9 cellular contexts compared by ENCODE assay signal in genomic region chr12:6605425-6606330, GRCh38. TPM values are rescaled to one million over a fixed set of nuclear protein-coding genes. Genes with fewer than 3 reads are reported as not detected.
DNase-seq lines count a peak whose midpoint lies in the region; ATAC-seq and TF ChIP-seq lines count a peak whose summit lies in the region.
"Had no signal": no experiment of that assay in that cellular context is flagged by ENCODE, and none has a peak within 500 bp of the region (broad histone marks: within the 10 kb centered on the region; RNA-seq: fewer than 3 reads in every experiment).

No MANE protein-coding gene starts in this region.

- H3K9ac ChIP-seq in SU-DHL-6 (ENCODE audit: low read length) = peak overlapping the region; percentile 89

- no peak for TF ChIP-seq POLR2A in stomach (IDR thresholded peaks at IDR 0.05)

- H3K9me3 ChIP-seq in SU-DHL-6 (ENCODE audit: insufficient read depth, low read length) = no peaks in the 10 kb centered on the region
- no peaks in the 10 kb centered on the region for H3K9me3 ChIP-seq in stomach

- peaks cover 33 to 56% (median 48%) of the 10 kb centered on the region in 4 donors for H3K4me1 ChIP-seq in stomach

- H3K4me3 ChIP-seq in SU-DHL-6 (ENCODE audit: insufficient read depth, low read length, poor library complexity, severe bottlenecking) (peak overlapping the region; percentile 63), stomach (peak overlapping the region; percentile 81 to 99 (median 96))

- H3K4me3 Mint-ChIP-seq in central memory CD8-positive, alpha-beta T cell = no peak overlapping the region
- H3K4me3 Mint-ChIP-seq: dendritic cell treated with granulocyte-macrophage colony-stimulating factor and Interleukin-4, amounts not matched to agents 40 ng/mL and 50 ng/mL, for 4 days had no signal

- H3K36me3 ChIP-seq in SU-DHL-6 (ENCODE audit: low read length) = 0 out of 2 replicates have a peak, but pooled peaks cover 6% of the 10 kb centered on the region
- H3K36me3 ChIP-seq in stomach = peaks cover 19 to 25% (median 20%) of the 10 kb centered on the region in 4 donors

- peak; percentile 47 for ATAC-seq in central memory CD8-positive, alpha-beta T cell (replicated peaks; ENCODE audit: extremely low read depth, poor library complexity, severe bottlenecking)
- no peak for ATAC-seq in HG03045 (IDR thresholded peaks at IDR 0.05; ENCODE audit: unreplicated experiment)

- DNase-seq in NCI-H1092 treated with DMSO at 0.1 percent for 48 hours (lab: John Stamatoyannopoulos, UW) = peak; percentile 10
- DNase-seq in NCI-H1092 (lab: John Stamatoyannopoulos, UW) = no peak
- DNase-seq in central memory CD8-positive, alpha-beta T cell (ENCODE audit: low spot score in 2 of 2) = peak; percentile 22 to 40
- DNase-seq in left kidney (ENCODE audit: low read depth, low spot score) = peak; percentile 47
- DNase-seq in stomach = no peak
- DNase-seq in NCI-H187 treated with DMSO at 0.1 percent for 48 hours (lab: John Stamatoyannopoulos, UW) = no peak

- peaks cover 24% of the 10 kb centered on the region for H3F3A ChIP-seq in SU-DHL-6 (ENCODE audit: insufficient read depth)

- intact Hi-C loops in stomach (cut with DNase I; ENCODE audit: low total_unique reads) = no loop called here

- WGBS in stomach, 5 donors = 2 to 7% (median 2%) methylated on average over 12 to 18 of the region's 18 CpGs

- H3K79me2 ChIP-seq in SU-DHL-6 (ENCODE audit: insufficient read depth, low read length) = peaks cover 44% of the 10 kb centered on the region

- H3K27me3 Mint-ChIP-seq in central memory CD8-positive, alpha-beta T cell = no peaks in the 10 kb centered on the region
- H3K27me3 Mint-ChIP-seq: dendritic cell treated with granulocyte-macrophage colony-stimulating factor and Interleukin-4, amounts not matched to agents 40 ng/mL and 50 ng/mL, for 4 days had no signal

- H3K27ac Mint-ChIP-seq in central memory CD8-positive, alpha-beta T cell (ENCODE audit: low read depth) = peak overlapping the region; percentile 83
- H3K27ac Mint-ChIP-seq: dendritic cell treated with granulocyte-macrophage colony-stimulating factor and Interleukin-4, amounts not matched to agents 40 ng/mL and 50 ng/mL, for 4 days had no signal

- no peak for TF ChIP-seq CTCF in SU-DHL-6 (IDR thresholded peaks at IDR 0.05; ENCODE audit: insufficient read depth, low read length, poor library complexity, severe bottlenecking)
- no peak for TF ChIP-seq CTCF in stomach (IDR thresholded peaks at IDR 0.05)

- H3K27me3 ChIP-seq in SU-DHL-6 (ENCODE audit: low read length) (no peaks in the 10 kb centered on the region), stomach (no peaks in the 10 kb centered on the region)

- no peaks in the 10 kb centered on the region for H3K9me2 ChIP-seq in SU-DHL-6 (replicated peaks; ENCODE audit: insufficient read depth, low read length)

- H3K9me3 Mint-ChIP-seq in central memory CD8-positive, alpha-beta T cell = no peaks in the 10 kb centered on the region
- H3K9me3 Mint-ChIP-seq: dendritic cell treated with granulocyte-macrophage colony-stimulating factor and Interleukin-4, amounts not matched to agents 40 ng/mL and 50 ng/mL, for 4 days had no signal

- H3K27ac ChIP-seq in SU-DHL-6 (ENCODE audit: low read depth, low read length) (peak overlapping the region; percentile 56), stomach (peak overlapping the region; percentile 96 to 99 (median 98))

- peaks cover 35% of the 10 kb centered on the region for H3K36me3 Mint-ChIP-seq in central memory CD8-positive, alpha-beta T cell (ENCODE audit: insufficient read depth)

- no peak for TF ChIP-seq EP300 in stomach (IDR thresholded peaks at IDR 0.05)

- peaks cover 7% of the 10 kb centered on the region; the same call in 1 of the 2 replicates for H4K20me1 ChIP-seq in SU-DHL-6 (ENCODE audit: low read depth, low read length)

- H3K4me1 Mint-ChIP-seq in central memory CD8-positive, alpha-beta T cell = peaks cover 47% of the 10 kb centered on the region

- peak overlapping the region; percentile 61 for H3K4me2 ChIP-seq in SU-DHL-6 (ENCODE audit: low read depth, low read length, poor library complexity, severe bottlenecking)

- no peak overlapping the region for H2AFZ ChIP-seq in SU-DHL-6 (ENCODE audit: low read depth, low read length, severe bottlenecking)

RNA-seq across cellular contexts. Expression of gene CHD4, which starts 1.5 kb away (rescaled TPM):
- total RNA-seq in stomach = 100 to 1,000 TPM; 169 to 315 (median 202) TPM
- 100 to 1,000 TPM; 105 to 139 (median 111) TPM for polyA plus RNA-seq in stomach

RNA-seq across cellular contexts. Expression of gene LPAR5, which starts 30.1 kb away (rescaled TPM):
- 10 to 100 TPM in 1 of 5 donors, 1 to 10 TPM in 4; 1.3 to 33.0 (median 5.8) TPM for total RNA-seq in stomach
- 1 to 10 TPM; 2.0 to 5.6 (median 3.5) TPM for polyA plus RNA-seq in stomach

RNA-seq across cellular contexts. Expression of gene NOP2, which starts 37.6 kb away (rescaled TPM):
- 100 to 1,000 TPM in 1 of 5 donors, 10 to 100 TPM in 4; 16.3 to 231 (median 30.0) TPM for total RNA-seq in stomach
- 10 to 100 TPM; 19.5 to 27.4 (median 19.7) TPM for polyA plus RNA-seq in stomach

RNA-seq across cellular contexts. Expression of gene ACRBP, which starts 41.6 kb away (rescaled TPM):
- 1 to 10 TPM in 2 of 5 donors, not detected in 3; 2.2 to 6.4 TPM for total RNA-seq in stomach
- 1 to 10 TPM in 2 of 3 donors, under 1 TPM in 1; 0.31 to 1.6 (median 1.1) TPM for polyA plus RNA-seq in stomach

RNA-seq across cellular contexts. Expression of gene IFFO1, which starts 49.8 kb away (rescaled TPM):
- total RNA-seq in stomach = 10 to 100 TPM in 1 of 5 donors, 1 to 10 TPM in 4; 1.4 to 14.0 (median 3.2) TPM
- polyA plus RNA-seq in stomach = 1 to 10 TPM; 2.7 to 9.1 (median 3.4) TPM

Comparison
In these comparisons a context has a peak if more than half of its experiments do, and no peak if none do; other contexts are left out.
1. DNase-seq: peak in NCI-H1092 treated with DMSO at 0.1 percent for 48 hours (single experiment), central memory CD8-positive, alpha-beta T cell (2 of 2) and left kidney (single experiment); none in NCI-H1092 (single experiment), stomach (single experiment) and NCI-H187 treated with DMSO at 0.1 percent for 48 hours (single experiment).